12 cellular contexts compared by ENCODE assay signal in the genomic region with DNA sequence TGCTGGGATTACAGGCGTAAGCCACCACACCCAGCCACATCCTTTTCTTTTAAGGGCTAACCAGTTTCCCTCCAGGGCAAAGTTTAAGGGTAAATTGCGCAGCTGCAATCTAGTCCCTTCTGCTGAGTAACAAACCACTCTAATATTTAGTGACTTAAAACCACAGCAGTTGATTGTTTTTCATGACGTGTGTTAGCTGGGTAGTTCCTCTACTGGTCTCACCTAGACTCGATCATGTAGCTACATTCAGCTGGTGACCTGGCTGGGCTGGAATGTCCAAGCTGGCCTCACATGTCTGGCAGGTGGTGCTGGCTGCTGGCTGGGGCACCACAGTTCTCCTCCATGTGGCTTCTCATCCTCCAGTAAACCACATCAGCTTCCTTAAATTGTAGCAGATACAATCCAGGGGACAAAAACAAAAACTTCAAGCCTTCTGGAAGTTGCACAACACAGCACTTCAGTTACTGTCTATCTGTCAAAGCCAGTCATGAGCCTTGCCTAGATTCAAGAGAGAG.
DNase-seq lines count a peak whose midpoint lies in the region; ATAC-seq and TF ChIP-seq lines count a peak whose summit lies in the region.
"Had no signal": no experiment of that assay in that cellular context is flagged by ENCODE, and none has a peak within 500 bp of the region (broad histone marks: within the 10 kb centered on the region; RNA-seq: fewer than 3 reads in every experiment).

No MANE protein-coding gene starts in this region.

- peak overlapping the region in 1 of 2 donors; percentile 20 for H3K4me3 Mint-ChIP-seq in CD14-positive monocyte
- H3K4me3 Mint-ChIP-seq in brain, result no peak overlapping the region
- H3K4me3 Mint-ChIP-seq: activated naive CD4-positive, alpha-beta T cell treated with anti-CD3 and anti-CD28 coated beads, Interleukin-2, amount 50 U/mL, for 24 hours had no signal

- H3K27ac Mint-ChIP-seq in CD14-positive monocyte (peak overlapping the region; percentile 19 to 84 (median 66)), brain (peak overlapping the region in 3 of 5 experiments; percentile 32 to 95 (median 58))
- H3K27ac Mint-ChIP-seq: activated naive CD4-positive, alpha-beta T cell treated with anti-CD3 and anti-CD28 coated beads, Interleukin-2, amount 50 U/mL, for 24 hours had no signal

- DNase-seq in CD14-positive monocyte (ENCODE audit: low spot score) (no peak), MG63 (peak; percentile 47), medulla oblongata (ENCODE audit: extremely low spot score) (peak; percentile 27), inferior parietal cortex (ENCODE audit: extremely low spot score) (no peak)
- DNase-seq: NCI-H1092 treated with DMSO at 0.1 percent for 48 hours; NK-92 treated with Interleukin-12 subunit alpha and Interleukin-12 subunit beta, amount 100 ng/mL, for 24 hours had no signal

- H3K9me3 ChIP-seq in MG63, result peaks cover 18% of the 10 kb centered on the region

- intact Hi-C loops in CD14-positive monocyte (cut with micrococcal nuclease), result no loop called here

- peaks cover 2% of the 10 kb centered on the region for H3K36me3 ChIP-seq in MG63

- no peaks in the 10 kb centered on the region for H3K27me3 ChIP-seq in MG63

- peaks cover 29% of the 10 kb centered on the region for H3K4me1 Mint-ChIP-seq in CD14-positive monocyte
- peaks cover 17% of the 10 kb centered on the region for H3K4me1 Mint-ChIP-seq in brain

- no peak overlapping the region for H3K4me3 ChIP-seq in MG63

- H3K27me3 Mint-ChIP-seq in CD14-positive monocyte (ENCODE audit: low read depth in 3 of 3) (no peaks in the 10 kb centered on the region), brain (peaks cover 6% of the 10 kb centered on the region)
- H3K27me3 Mint-ChIP-seq: activated naive CD4-positive, alpha-beta T cell treated with anti-CD3 and anti-CD28 coated beads, Interleukin-2, amount 50 U/mL, for 24 hours had no signal

- TF ChIP-seq CTCF in CD14-positive monocyte (IDR thresholded peaks at IDR 0.05) (no peak), brain (conservative IDR thresholded peaks at IDR 0.05) (no peak)

- no peak for ATAC-seq in GM19328 (IDR thresholded peaks at IDR 0.05; ENCODE audit: unreplicated experiment)
- ATAC-seq in GM19452 (IDR thresholded peaks at IDR 0.05; ENCODE audit: unreplicated experiment), result no peak
- no peak for ATAC-seq in SK-N-SH treated with all-trans-retinoic acid at 6 μM for 48 hours
- ATAC-seq: activated CD4-positive, CD25-positive, alpha-beta regulatory T cell treated with anti-CD3 and anti-CD28 coated beads, Interleukin-2, amount 50 U/mL, for 24 hours had no signal

- H3K36me3 Mint-ChIP-seq in CD14-positive monocyte (peaks cover 0 to 4% of the 10 kb centered on the region in 2 donors), brain (peaks cover 39% of the 10 kb centered on the region)

- H3K9me3 Mint-ChIP-seq in CD14-positive monocyte, result peaks cover 9 to 21% (median 14%) of the 10 kb centered on the region in 7 donors
- H3K9me3 Mint-ChIP-seq in brain, result peaks cover 15 to 25% (median 24%) of the 10 kb centered on the region in 5 experiments
- H3K9me3 Mint-ChIP-seq: activated naive CD4-positive, alpha-beta T cell treated with anti-CD3 and anti-CD28 coated beads, Interleukin-2, amount 50 U/mL, for 24 hours had no signal

TF ChIP-seq in SK-N-SH treated with all-trans-retinoic acid at 6 μM for 48 hours, 23 proteins besides CTCF, POLR2A, EP300 and RAD21:
- no peak for TF ChIP-seq GLIS3 (CRISPR knock-in tag; IDR thresholded peaks at IDR 0.05)
- no peak for TF ChIP-seq SNAI2 (CRISPR knock-in tag; IDR thresholded peaks at IDR 0.05)
- TF ChIP-seq ESRRG (CRISPR knock-in tag; IDR thresholded peaks at IDR 0.05), result no peak
- no peak for TF ChIP-seq TOX (CRISPR knock-in tag; IDR thresholded peaks at IDR 0.05; ENCODE audit: borderline replicate concordance)
- TF ChIP-seq, protein P1, sequence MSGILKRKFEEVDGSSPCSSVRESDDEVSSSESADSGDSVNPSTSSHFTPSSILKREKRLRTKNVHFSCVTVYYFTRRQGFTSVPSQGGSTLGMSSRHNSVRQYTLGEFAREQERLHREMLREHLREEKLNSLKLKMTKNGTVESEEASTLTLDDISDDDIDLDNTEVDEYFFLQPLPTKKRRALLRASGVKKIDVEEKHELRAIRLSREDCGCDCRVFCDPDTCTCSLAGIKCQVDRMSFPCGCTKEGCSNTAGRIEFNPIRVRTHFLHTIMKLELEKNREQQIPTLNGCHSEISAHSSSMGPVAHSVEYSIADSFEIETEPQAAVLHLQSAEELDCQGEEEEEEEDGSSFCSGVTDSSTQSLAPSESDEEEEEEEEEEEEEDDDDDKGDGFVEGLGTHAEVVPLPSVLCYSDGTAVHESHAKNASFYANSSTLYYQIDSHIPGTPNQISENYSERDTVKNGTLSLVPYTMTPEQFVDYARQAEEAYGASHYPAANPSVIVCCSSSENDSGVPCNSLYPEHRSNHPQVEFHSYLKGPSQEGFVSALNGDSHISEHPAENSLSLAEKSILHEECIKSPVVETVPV (CRISPR knock-in tag; IDR thresholded peaks at IDR 0.05), result no peak
- TF ChIP-seq, protein P2, sequence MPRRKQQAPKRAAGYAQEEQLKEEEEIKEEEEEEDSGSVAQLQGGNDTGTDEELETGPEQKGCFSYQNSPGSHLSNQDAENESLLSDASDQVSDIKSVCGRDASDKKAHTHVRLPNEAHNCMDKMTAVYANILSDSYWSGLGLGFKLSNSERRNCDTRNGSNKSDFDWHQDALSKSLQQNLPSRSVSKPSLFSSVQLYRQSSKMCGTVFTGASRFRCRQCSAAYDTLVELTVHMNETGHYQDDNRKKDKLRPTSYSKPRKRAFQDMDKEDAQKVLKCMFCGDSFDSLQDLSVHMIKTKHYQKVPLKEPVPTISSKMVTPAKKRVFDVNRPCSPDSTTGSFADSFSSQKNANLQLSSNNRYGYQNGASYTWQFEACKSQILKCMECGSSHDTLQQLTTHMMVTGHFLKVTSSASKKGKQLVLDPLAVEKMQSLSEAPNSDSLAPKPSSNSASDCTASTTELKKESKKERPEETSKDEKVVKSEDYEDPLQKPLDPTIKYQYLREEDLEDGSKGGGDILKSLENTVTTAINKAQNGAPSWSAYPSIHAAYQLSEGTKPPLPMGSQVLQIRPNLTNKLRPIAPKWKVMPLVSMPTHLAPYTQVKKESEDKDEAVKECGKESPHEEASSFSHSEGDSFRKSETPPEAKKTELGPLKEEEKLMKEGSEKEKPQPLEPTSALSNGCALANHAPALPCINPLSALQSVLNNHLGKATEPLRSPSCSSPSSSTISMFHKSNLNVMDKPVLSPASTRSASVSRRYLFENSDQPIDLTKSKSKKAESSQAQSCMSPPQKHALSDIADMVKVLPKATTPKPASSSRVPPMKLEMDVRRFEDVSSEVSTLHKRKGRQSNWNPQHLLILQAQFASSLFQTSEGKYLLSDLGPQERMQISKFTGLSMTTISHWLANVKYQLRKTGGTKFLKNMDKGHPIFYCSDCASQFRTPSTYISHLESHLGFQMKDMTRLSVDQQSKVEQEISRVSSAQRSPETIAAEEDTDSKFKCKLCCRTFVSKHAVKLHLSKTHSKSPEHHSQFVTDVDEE (CRISPR knock-in tag; IDR thresholded peaks at IDR 0.05), result no peak
- TF ChIP-seq CSDC2 (CRISPR knock-in tag; IDR thresholded peaks at IDR 0.05), result no peak
- no peak for TF ChIP-seq OSR1 (CRISPR knock-in tag; IDR thresholded peaks at IDR 0.05)
- no peak for TF ChIP-seq BACH2 (CRISPR knock-in tag; IDR thresholded peaks at IDR 0.05; ENCODE audit: borderline replicate concordance)
- TF ChIP-seq ARNTL (CRISPR knock-in tag; IDR thresholded peaks at IDR 0.05; ENCODE audit: borderline replicate concordance, low read depth), result no peak
- no peak for TF ChIP-seq ZFP30 (CRISPR knock-in tag; IDR thresholded peaks at IDR 0.05)
- TF ChIP-seq RARB (CRISPR knock-in tag; IDR thresholded peaks at IDR 0.05), result no peak
- no peak for TF ChIP-seq ZNF70 (CRISPR knock-in tag; IDR thresholded peaks at IDR 0.05)
- TF ChIP-seq, protein P3, sequence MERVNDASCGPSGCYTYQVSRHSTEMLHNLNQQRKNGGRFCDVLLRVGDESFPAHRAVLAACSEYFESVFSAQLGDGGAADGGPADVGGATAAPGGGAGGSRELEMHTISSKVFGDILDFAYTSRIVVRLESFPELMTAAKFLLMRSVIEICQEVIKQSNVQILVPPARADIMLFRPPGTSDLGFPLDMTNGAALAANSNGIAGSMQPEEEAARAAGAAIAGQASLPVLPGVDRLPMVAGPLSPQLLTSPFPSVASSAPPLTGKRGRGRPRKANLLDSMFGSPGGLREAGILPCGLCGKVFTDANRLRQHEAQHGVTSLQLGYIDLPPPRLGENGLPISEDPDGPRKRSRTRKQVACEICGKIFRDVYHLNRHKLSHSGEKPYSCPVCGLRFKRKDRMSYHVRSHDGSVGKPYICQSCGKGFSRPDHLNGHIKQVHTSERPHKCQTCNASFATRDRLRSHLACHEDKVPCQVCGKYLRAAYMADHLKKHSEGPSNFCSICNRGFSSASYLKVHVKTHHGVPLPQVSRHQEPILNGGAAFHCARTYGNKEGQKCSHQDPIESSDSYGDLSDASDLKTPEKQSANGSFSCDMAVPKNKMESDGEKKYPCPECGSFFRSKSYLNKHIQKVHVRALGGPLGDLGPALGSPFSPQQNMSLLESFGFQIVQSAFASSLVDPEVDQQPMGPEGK (CRISPR knock-in tag; IDR thresholded peaks at IDR 0.05; ENCODE audit: borderline replicate concordance), result no peak
- TF ChIP-seq ZFP3 (CRISPR knock-in tag; IDR thresholded peaks at IDR 0.05), result no peak
- TF ChIP-seq, protein P4, sequence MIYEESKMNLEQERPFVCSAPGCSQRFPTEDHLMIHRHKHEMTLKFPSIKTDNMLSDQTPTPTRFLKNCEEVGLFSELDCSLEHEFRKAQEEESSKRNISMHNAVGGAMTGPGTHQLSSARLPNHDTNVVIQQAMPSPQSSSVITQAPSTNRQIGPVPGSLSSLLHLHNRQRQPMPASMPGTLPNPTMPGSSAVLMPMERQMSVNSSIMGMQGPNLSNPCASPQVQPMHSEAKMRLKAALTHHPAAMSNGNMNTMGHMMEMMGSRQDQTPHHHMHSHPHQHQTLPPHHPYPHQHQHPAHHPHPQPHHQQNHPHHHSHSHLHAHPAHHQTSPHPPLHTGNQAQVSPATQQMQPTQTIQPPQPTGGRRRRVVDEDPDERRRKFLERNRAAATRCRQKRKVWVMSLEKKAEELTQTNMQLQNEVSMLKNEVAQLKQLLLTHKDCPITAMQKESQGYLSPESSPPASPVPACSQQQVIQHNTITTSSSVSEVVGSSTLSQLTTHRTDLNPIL (CRISPR knock-in tag; IDR thresholded peaks at IDR 0.05; ENCODE audit: low read depth), result no peak
- TF ChIP-seq ISL1 (CRISPR knock-in tag; IDR thresholded peaks at IDR 0.05), result no peak
- TF ChIP-seq PPARA (CRISPR knock-in tag; IDR thresholded peaks at IDR 0.05; ENCODE audit: borderline replicate concordance), result no peak

Comparison
In these comparisons a context has a peak if more than half of its experiments do, and no peak if none do; other contexts are left out.
1. DNase-seq: peak in MG63 (single experiment) and medulla oblongata (single experiment); none in CD14-positive monocyte (single experiment) and inferior parietal cortex (single experiment).